In genomic region chr11:62542111-62542745, GRCh38 we compare ENCODE assay signal across 8 cellular contexts. TPM values are rescaled to one million over a fixed set of nuclear protein-coding genes. Genes with fewer than 3 reads are reported as not detected.
A peak's percentile ranks its signal among the peaks of the same experiment; 100 is the strongest.
DNase-seq lines count a peak whose midpoint lies in the region; ATAC-seq, FAIRE-seq and TF ChIP-seq lines count a peak whose summit lies in the region.

No MANE protein-coding gene starts in this region.

- no peak for DNase-seq in A549 (ENCODE audit: low read depth in 1 of 2, low spot score in 1 of 2)
- no peak for DNase-seq in HFF-Myc (ENCODE audit: extremely low read depth, low read depth)
- no peak for DNase-seq in astrocyte of the cerebellum (ENCODE audit: low read depth)
- no peak for DNase-seq in iPS-NIHi7 (ENCODE audit: extremely low spot score)
- no peak for DNase-seq in EL
- no peak for DNase-seq in head of caudate nucleus

- no peak for FAIRE-seq in A549 (lab: Jason Lieb, UNC)

- intact Hi-C loops in head of caudate nucleus (cut with DNase I) = loop anchor here (5.0 to 10.0 kb wide), 3 partner anchors 45 to 147 kb away; no protein-coding TSS in a partner anchor

- TF ChIP-seq RAD21 in A549 (conservative IDR thresholded peaks at IDR 0.05 in 1 of 2, IDR thresholded peaks at IDR 0.05 in 1 of 2) = no peak

- no peak for TF ChIP-seq POLR2A in A549 (IDR thresholded peaks at IDR 0.05; ENCODE audit: low read length)

- H3K27ac ChIP-seq in A549 (peak overlapping the region; percentile 97 to 98), mesodermal cell (ENCODE audit: low read depth, low read length, severe bottlenecking) (no peak overlapping the region)

- TF ChIP-seq CTCF in A549 (IDR thresholded peaks at IDR 0.05) (no peak), HFF-Myc (IDR thresholded peaks at IDR 0.05; ENCODE audit: low read depth, low read length, missing control alignments) (no peak), astrocyte of the cerebellum (IDR thresholded peaks at IDR 0.05; ENCODE audit: low read depth, low read length, missing control alignments) (no peak)

- in situ Hi-C loops in astrocyte of the cerebellum (cut with HindIII; ENCODE audit: low sequenced_read_pairs) = no loop called here

- TF ChIP-seq EP300 in A549 (IDR thresholded peaks at IDR 0.05) = no peak

- peak overlapping the region; percentile 96; the same call in 1 of the 3 replicates for H3K4me3 ChIP-seq in A549
- H3K4me3 ChIP-seq in HFF-Myc (replicated peaks; ENCODE audit: low read depth, low read length) = peak overlapping the region; percentile 99
- peak overlapping the region; percentile 98 for H3K4me3 ChIP-seq in astrocyte of the cerebellum (ENCODE audit: low read depth, low read length)
- H3K4me3 ChIP-seq in mesodermal cell (ENCODE audit: extremely low read depth, insufficient read depth, low read length, poor library complexity, severe bottlenecking) = peak overlapping the region; percentile 96

- WGBS in A549 (ENCODE audit: missing lambda C conversion rate) = 71% methylated on average over 6 of the region's 6 CpGs
- WGBS in mesodermal cell (ENCODE audit: insufficient coverage in 2 of 2), 2 experiments = 84 to 91% methylated on average over 4 to 5 of the region's 6 CpGs

- peaks cover 75% of the 10 kb centered on the region for H3K4me1 ChIP-seq in A549
- peaks cover 51% of the 10 kb centered on the region for H3K4me1 ChIP-seq in mesodermal cell (ENCODE audit: control insufficient read depth, insufficient read depth, low read length, poor library complexity, severe bottlenecking)

- peaks cover 47% of the 10 kb centered on the region for H3K36me3 ChIP-seq in mesodermal cell (ENCODE audit: control insufficient read depth, insufficient read depth, low read length)

- POLR2A ChIA-PET in A549 (lab: Yijun Ruan, JAX) = interaction anchor here (0.9 to 1.1 kb wide), 2 partner anchors 49 to 118 kb away, joined by 4 to 8 read pairs; partner anchors contain the start of gene TUT1

- H3K9me3 ChIP-seq in A549 (no peaks in the 10 kb centered on the region), mesodermal cell (ENCODE audit: control insufficient read depth, low read length) (no peaks in the 10 kb centered on the region)

- ATAC-seq in A549 = no peak
- ATAC-seq in GM18873 (IDR thresholded peaks at IDR 0.05; ENCODE audit: low FRiP score, unreplicated experiment) = no peak

- CTCF ChIA-PET in A549 (lab: Yijun Ruan, JAX) = interaction anchor here (0.6 to 14.5 kb wide), 51 partner anchors 8 to 365 kb away, joined by 3 to 322 read pairs (median 8); partner anchors contain the start of genes EEF1G and SCGB1A1

- H3K4me2 ChIP-seq in A549 = peak overlapping the region; percentile 96

TF ChIP-seq in A549, 52 proteins besides CTCF, POLR2A, EP300 and RAD21:
- TF ChIP-seq HDAC2 (IDR thresholded peaks at IDR 0.05) (no peak), RARB (CRISPR knock-in tag; IDR thresholded peaks at IDR 0.05) (no peak), USF2 (IDR thresholded peaks at IDR 0.05) (no peak), KDM1A (IDR thresholded peaks at IDR 0.05; ENCODE audit: low read depth) (no peak), SMC3 (IDR thresholded peaks at IDR 0.05) (no peak), FOXS1 (CRISPR knock-in tag; IDR thresholded peaks at IDR 0.05) (no peak), TFCP2L1 (CRISPR knock-in tag; IDR thresholded peaks at IDR 0.05) (no peak), TP53 (CRISPR knock-in tag; IDR thresholded peaks at IDR 0.05) (no peak), JUN (IDR thresholded peaks at IDR 0.05) (no peak), NFE2L2 (conservative IDR thresholded peaks at IDR 0.05; ENCODE audit: low read length) (no peak), REST (IDR thresholded peaks at IDR 0.05) (no peak), CHD2 (IDR thresholded peaks at IDR 0.05; ENCODE audit: low read length, partially characterized antibody) (no peak), HOXB5 (CRISPR knock-in tag; IDR thresholded peaks at IDR 0.05) (no peak), CHD4 (IDR thresholded peaks at IDR 0.05; ENCODE audit: borderline replicate concordance) (no peak), ZNF302 (CRISPR knock-in tag; IDR thresholded peaks at IDR 0.05) (no peak), ZSCAN20 (CRISPR knock-in tag; IDR thresholded peaks at IDR 0.05) (no peak), KDM5A (IDR thresholded peaks at IDR 0.05) (no peak), BHLHE40 (IDR thresholded peaks at IDR 0.05; ENCODE audit: low read depth, low read length) (no peak)

RNA-seq across cellular contexts. Expression of gene AHNAK, which starts 4.4 kb away (rescaled TPM):
- polyA plus RNA-seq in A549 (2011; rRNA removed) = 82.0 and 98.0 TPM in 2 replicates
- polyA plus RNA-seq in A549 (2012; cell fraction: cytosol; rRNA removed) = 26.1 and 27.2 TPM in 2 replicates
- 55.0 and 96.0 TPM in 2 replicates for polyA plus RNA-seq in A549 (2012; cell fraction: nucleus; rRNA removed)
- polyA plus RNA-seq in A549 (2017; fragmentation: RNase III; extraction: RNeasy Plus Mini Kit Qiagen cat#74134 plus additional on column Dnase treatment) = 41.5 to 62.9 TPM (median 43.3 TPM) in 3 replicates
- 179 and 182 TPM in 2 replicates for polyA minus RNA-seq in A549 (2011; rRNA and poly(A)+ RNA removed)
- 88.1 TPM for polyA plus RNA-seq in mesodermal cell (2013, experiment 1 of 2)
- 82.4 TPM for polyA plus RNA-seq in mesodermal cell (2013, experiment 2 of 2)

RNA-seq across cellular contexts. Expression of gene EEF1G, which starts 31.5 kb away (rescaled TPM):
- 1,728 and 1,795 TPM in 2 replicates for polyA plus RNA-seq in A549 (2011; rRNA removed)
- 1,512 and 1,621 TPM in 2 replicates for polyA plus RNA-seq in A549 (2012; cell fraction: cytosol; rRNA removed)
- polyA plus RNA-seq in A549 (2012; cell fraction: nucleus; rRNA removed) = 865 and 1,060 TPM in 2 replicates
- polyA plus RNA-seq in A549 (2017; fragmentation: RNase III; extraction: RNeasy Plus Mini Kit Qiagen cat#74134 plus additional on column Dnase treatment) = 1,570 to 1,588 TPM (median 1,580 TPM) in 3 replicates
- polyA minus RNA-seq in A549 (2011; rRNA and poly(A)+ RNA removed) = 1,998 and 2,695 TPM in 2 replicates
- polyA plus RNA-seq in mesodermal cell (2013, experiment 1 of 2) = 1,929 TPM
- 1,695 TPM for polyA plus RNA-seq in mesodermal cell (2013, experiment 2 of 2)

RNA-seq across cellular contexts. Expression of gene TUT1, which starts 49.1 kb away (rescaled TPM):
- polyA plus RNA-seq in A549 (2011; rRNA removed) (12.9 and 15.5 TPM in 2 replicates), A549 (2017; fragmentation: RNase III; extraction: RNeasy Plus Mini Kit Qiagen cat#74134 plus additional on column Dnase treatment) (9.9 to 11.7 TPM (median 11.1 TPM) in 3 replicates)
- polyA plus RNA-seq in A549 (2012; cell fraction: cytosol; rRNA removed) = 8.9 and 9.9 TPM in 2 replicates
- polyA plus RNA-seq in A549 (2012; cell fraction: nucleus; rRNA removed) = 30.4 and 31.6 TPM in 2 replicates
- 9.4 and 11.7 TPM in 2 replicates for polyA minus RNA-seq in A549 (2011; rRNA and poly(A)+ RNA removed)
- polyA plus RNA-seq in mesodermal cell (2013, experiment 1 of 2) = 15.7 TPM
- 13.7 TPM for polyA plus RNA-seq in mesodermal cell (2013, experiment 2 of 2)

RNA-seq across cellular contexts. Expression of gene MTA2, which starts 59.4 kb away (rescaled TPM):
- polyA plus RNA-seq in A549 (2011; rRNA removed) (21.8 and 44.3 TPM in 2 replicates), A549 (2017; fragmentation: RNase III; extraction: RNeasy Plus Mini Kit Qiagen cat#74134 plus additional on column Dnase treatment) (79.3 to 85.0 TPM (median 84.5 TPM) in 3 replicates)
- 12.5 and 16.1 TPM in 2 replicates for polyA plus RNA-seq in A549 (2012; cell fraction: cytosol; rRNA removed)
- 25.7 and 48.5 TPM in 2 replicates for polyA plus RNA-seq in A549 (2012; cell fraction: nucleus; rRNA removed)
- 74.7 and 80.5 TPM in 2 replicates for polyA minus RNA-seq in A549 (2011; rRNA and poly(A)+ RNA removed)
- polyA plus RNA-seq in mesodermal cell (2013, experiment 1 of 2) = 94.4 TPM
- polyA plus RNA-seq in mesodermal cell (2013, experiment 2 of 2) = 89.1 TPM
